8 cellular contexts compared by ENCODE assay signal in the genomic region with DNA sequence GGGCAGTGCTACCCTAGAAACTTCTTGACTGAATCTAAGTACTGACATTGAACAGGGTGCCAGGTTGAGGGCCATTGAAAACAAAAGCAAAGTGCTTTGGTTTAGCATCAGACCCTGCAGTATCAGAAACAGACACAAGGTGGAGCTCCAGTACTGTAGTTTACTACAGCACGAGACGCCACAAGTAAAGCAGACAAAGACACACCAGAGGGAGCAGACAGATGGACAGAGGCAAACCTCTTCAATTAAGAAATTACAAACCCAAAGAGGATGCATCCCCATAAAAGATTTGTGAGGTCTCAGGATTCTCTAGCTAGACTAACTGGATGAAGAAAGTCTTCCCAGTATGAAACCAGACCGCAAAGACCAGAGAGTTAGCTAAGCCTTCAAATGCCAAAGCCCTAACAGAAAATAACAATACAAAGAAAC. TPM values are rescaled to one million over a fixed set of nuclear protein-coding genes. Genes with fewer than 3 reads are reported as not detected.
A peak's percentile ranks its signal among the peaks of the same experiment; 100 is the strongest.
DNase-seq lines count a peak whose midpoint lies in the region; ATAC-seq and TF ChIP-seq lines count a peak whose summit lies in the region.

No MANE protein-coding gene starts in this region.

- H3K9me3 Mint-ChIP-seq in endothelial cell (ENCODE audit: unreplicated experiment) = no peaks in the 10 kb centered on the region

- in situ Hi-C loops in Caki2 (cut with HindIII; ENCODE audit: low pct_unique_long_range_greater_than_20kb, low sequenced_read_pairs) = no loop called here

- peaks cover 14% of the 10 kb centered on the region for H3K4me1 Mint-ChIP-seq in endothelial cell (ENCODE audit: unreplicated experiment)

- no peak overlapping the region for H3K4me3 Mint-ChIP-seq in endothelial cell (ENCODE audit: unreplicated experiment)

- peak; percentile 91 for TF ChIP-seq CTCF in endothelial cell (IDR thresholded peaks at IDR 0.05; ENCODE audit: unreplicated experiment)

- H3K27ac Mint-ChIP-seq in endothelial cell (ENCODE audit: unreplicated experiment) = peak overlapping the region; percentile 72

- DNase-seq in Caki2 (ENCODE audit: low read depth) (peak; percentile 57), HS-27A (ENCODE audit: low read depth) (peak; percentile 63), NOMO-1 (lab: John Stamatoyannopoulos, UW; ENCODE audit: unreplicated experiment in 2 of 2) (peak; percentile 21 to 76), endothelial cell (ENCODE audit: low spot score) (peak; percentile 88), mucosa of gallbladder (ENCODE audit: low spot score) (peak; percentile 80)
- peak; percentile 91 for DNase-seq in activated CD8-positive, alpha-beta memory T cell treated with anti-CD3 and anti-CD28 coated beads for 24 hours
- DNase-seq in stimulated activated CD8-positive, alpha-beta memory T cell treated with anti-CD3 and anti-CD28 coated beads, Interleukin-7, amount 100 ng/mL, for 4 hours (ENCODE audit: low read depth in 2 of 2) = peak; percentile 49 to 73

- no peaks in the 10 kb centered on the region for H3K27me3 Mint-ChIP-seq in endothelial cell (ENCODE audit: unreplicated experiment)

- peak; percentile 95 for ATAC-seq in GM21390 (IDR thresholded peaks at IDR 0.05; ENCODE audit: unreplicated experiment)

- peaks cover 15% of the 10 kb centered on the region for H3K36me3 Mint-ChIP-seq in endothelial cell (ENCODE audit: low read depth, unreplicated experiment)

RNA-seq across cellular contexts. Expression of a gene that starts 16.6 kb away (rescaled TPM):
- total RNA-seq in Caki2 (2014; rRNA removed; shearing (Covaris generic); ENCODE audit: low replicate concordance) = 40.0 and 49.7 TPM in 2 replicates
- total RNA-seq in endothelial cell (ENCODE audit: unreplicated experiment) (195 TPM), mucosa of gallbladder (91.7 TPM)

Comparison
In these comparisons a context has a peak if more than half of its experiments do, and no peak if none do; other contexts are left out.
1. Peak in every context shown above with its lines: DNase-seq and ATAC-seq.